8 cellular contexts compared by ENCODE assay signal in genomic region chr5:168328804-168329203, GRCh38. TPM values are rescaled to one million over a fixed set of nuclear protein-coding genes. Genes with fewer than 3 reads are reported as not detected.
DNase-seq lines count a peak whose midpoint lies in the region; ATAC-seq and TF ChIP-seq lines count a peak whose summit lies in the region.

No MANE protein-coding gene starts in this region.

- TF ChIP-seq POLR2A in esophagus muscularis mucosa (IDR thresholded peaks at IDR 0.05; ENCODE audit: low read depth), result no peak

- no peaks in the 10 kb centered on the region for H3K36me3 ChIP-seq in ascending aorta
- no peaks in the 10 kb centered on the region for H3K36me3 ChIP-seq in esophagus muscularis mucosa

- H3K4me1 Mint-ChIP-seq in activated naive CD4-positive, alpha-beta T cell treated with anti-CD3 and anti-CD28 coated beads, Interleukin-2, amount 10 ng/mL, durations not matched to agents 7 days and 5 days, result no peaks in the 10 kb centered on the region

- 58% methylated on average over 6 of the region's 6 CpGs for WGBS in esophagus muscularis mucosa

- H3K4me1 ChIP-seq in ascending aorta, result no peaks in the 10 kb centered on the region
- H3K4me1 ChIP-seq in esophagus muscularis mucosa, result peaks cover 0 to 17% (median 9%) of the 10 kb centered on the region in 4 donors

- intact Hi-C loops in ascending aorta (cut with DNase I), result no loop called here
- intact Hi-C loops in esophagus muscularis mucosa (cut with DNase I), result no loop called here

- no peaks in the 10 kb centered on the region for H3K9me3 ChIP-seq in ascending aorta
- no peaks in the 10 kb centered on the region for H3K9me3 ChIP-seq in esophagus muscularis mucosa

- ATAC-seq in HG02759 (IDR thresholded peaks at IDR 0.05; ENCODE audit: unreplicated experiment) (peak; percentile 70), HG02970 (IDR thresholded peaks at IDR 0.05; ENCODE audit: low FRiP score, unreplicated experiment) (no peak)

- CTCF ChIA-PET in activated naive CD4-positive, alpha-beta T cell treated with anti-CD3 and anti-CD28 coated beads, Interleukin-2, amount 10 ng/mL, durations not matched to agents 7 days and 5 days (lab: Charles Lee), result no interaction called here

- no peak for TF ChIP-seq EP300 in esophagus muscularis mucosa (IDR thresholded peaks at IDR 0.05)

- no peak overlapping the region for H3K27ac ChIP-seq in ascending aorta
- H3K27ac ChIP-seq in esophagus muscularis mucosa (replicated peaks in 1 of 4), result no peak overlapping the region

- H3K4me3 ChIP-seq in GM12865 (ENCODE audit: low read depth, low read length) (no peak overlapping the region), ascending aorta (no peak overlapping the region), esophagus muscularis mucosa (no peak overlapping the region)

- DNase-seq in GM12865 (ENCODE audit: low read depth), result peak; percentile 82
- peak; percentile 57 for DNase-seq in NCI-H510A treated with DMSO at 0.1 percent for 48 hours (lab: John Stamatoyannopoulos, UW)
- peak; percentile 70 for DNase-seq in kidney glomerular epithelial cell (lab: John Stamatoyannopoulos, UW)
- no peak for DNase-seq in ascending aorta (ENCODE audit: low spot score in 2 of 2)
- no peak for DNase-seq in activated naive CD4-positive, alpha-beta T cell treated with anti-CD3 and anti-CD28 coated beads, Interleukin-2, amount 10 ng/mL, durations not matched to agents 7 days and 5 days
- no peak for DNase-seq in esophagus muscularis mucosa (ENCODE audit: extremely low spot score)

- H3K27me3 Mint-ChIP-seq in activated naive CD4-positive, alpha-beta T cell treated with anti-CD3 and anti-CD28 coated beads, Interleukin-2, amount 10 ng/mL, durations not matched to agents 7 days and 5 days, result peaks cover 20% of the 10 kb centered on the region

- H3K9me3 Mint-ChIP-seq in activated naive CD4-positive, alpha-beta T cell treated with anti-CD3 and anti-CD28 coated beads, Interleukin-2, amount 10 ng/mL, durations not matched to agents 7 days and 5 days, result no peaks in the 10 kb centered on the region

- TF ChIP-seq CTCF in GM12865 (IDR thresholded peaks at IDR 0.05; ENCODE audit: insufficient read depth, low read depth, low read length, missing control alignments), result no peak
- TF ChIP-seq CTCF in ascending aorta (IDR thresholded peaks at IDR 0.05), result no peak
- no peak for TF ChIP-seq CTCF in esophagus muscularis mucosa (IDR thresholded peaks at IDR 0.05)

- no peak overlapping the region for H3K27ac Mint-ChIP-seq in activated naive CD4-positive, alpha-beta T cell treated with anti-CD3 and anti-CD28 coated beads, Interleukin-2, amount 10 ng/mL, durations not matched to agents 7 days and 5 days

- no peak overlapping the region for H3K4me3 Mint-ChIP-seq in activated naive CD4-positive, alpha-beta T cell treated with anti-CD3 and anti-CD28 coated beads, Interleukin-2, amount 10 ng/mL, durations not matched to agents 7 days and 5 days

- no peaks in the 10 kb centered on the region for H3K36me3 Mint-ChIP-seq in activated naive CD4-positive, alpha-beta T cell treated with anti-CD3 and anti-CD28 coated beads, Interleukin-2, amount 10 ng/mL, durations not matched to agents 7 days and 5 days

- H3K27me3 ChIP-seq in ascending aorta, result no peaks in the 10 kb centered on the region
- H3K27me3 ChIP-seq in esophagus muscularis mucosa, result no peaks in the 10 kb centered on the region

RNA-seq across cellular contexts. Expression of gene WWC1, which starts 37.4 kb away (rescaled TPM):
- total RNA-seq in ascending aorta (not detected), esophagus muscularis mucosa (1 to 10 TPM; 2.1 to 6.2 (median 3.2) TPM)

Comparison
In these comparisons a context has a peak if more than half of its experiments do, and no peak if none do; other contexts are left out.
1. DNase-seq: peak in GM12865 (single experiment), NCI-H510A treated with DMSO at 0.1 percent for 48 hours (single experiment) and kidney glomerular epithelial cell (single experiment); none in ascending aorta (0 of 2), activated naive CD4-positive, alpha-beta T cell treated with anti-CD3 and anti-CD28 coated beads, Interleukin-2, amount 10 ng/mL, durations not matched to agents 7 days and 5 days (single experiment) and esophagus muscularis mucosa (single experiment).